In genomic region chr6:147154454-147154853, GRCh38 we compare ENCODE assay signal across 14 cellular contexts. TPM values are rescaled to one million over a fixed set of nuclear protein-coding genes. Genes with fewer than 3 reads are reported as not detected.
A peak's percentile ranks its signal among the peaks of the same experiment; 100 is the strongest.
DNase-seq lines count a peak whose midpoint lies in the region; ATAC-seq and TF ChIP-seq lines count a peak whose summit lies in the region.
"Had no signal": no experiment of that assay in that cellular context is flagged by ENCODE, and none has a peak within 500 bp of the region (broad histone marks: within the 10 kb centered on the region; RNA-seq: fewer than 3 reads in every experiment).

No MANE protein-coding gene starts in this region.

- H3K27me3 ChIP-seq in brain microvascular endothelial cell (replicated peaks) = no peaks in the 10 kb centered on the region
- H3K27me3 ChIP-seq in osteoblast (ENCODE audit: insufficient read depth, low read length) = no peaks in the 10 kb centered on the region
- H3K27me3 ChIP-seq: ovary, upper lobe of left lung had no signal

- DNase-seq in GM03348 (ENCODE audit: low spot score) (peak; percentile 37), NCI-H2081 (lab: John Stamatoyannopoulos, UW) (peak; percentile 26 to 77), brain microvascular endothelial cell (peak; percentile 58), osteoblast (ENCODE audit: insufficient read length, low spot score, missing footprints) (peak; percentile 82), NCI-H1048 (lab: John Stamatoyannopoulos, UW) (no peak), natural killer cell (no peak), NCI-H446 treated with DMSO at 0.1 percent for 48 hours (lab: John Stamatoyannopoulos, UW) (no peak)
- no peak for DNase-seq in activated CD8-positive, alpha-beta memory T cell treated with anti-CD3 and anti-CD28 coated beads, Interleukin-2, amount 50 U/mL, for 4 hours
- DNase-seq: activated CD4-positive, alpha-beta T cell treated with anti-CD3 and anti-CD28 coated beads, Interleukin-2, amount 50 U/mL, for 4 hours; activated naive CD8-positive, alpha-beta T cell treated with anti-CD3 and anti-CD28 coated beads, Interleukin-2, amount 10 ng/mL, durations not matched to agents 7 days and 5 days; DMS79 treated with DMSO at 0.1 percent for 48 hours; ovary; upper lobe of left lung had no signal

- H3K9me3 ChIP-seq in osteoblast (ENCODE audit: low read depth, low read length) = no peaks in the 10 kb centered on the region
- H3K9me3 ChIP-seq: ovary, upper lobe of left lung had no signal

- peaks cover 13 to 32% of the 10 kb centered on the region in 2 donors for H3K27me3 Mint-ChIP-seq in natural killer cell (ENCODE audit: low read depth in 2 of 2)
- H3K27me3 Mint-ChIP-seq: activated naive CD8-positive, alpha-beta T cell treated with anti-CD3 and anti-CD28 coated beads, Interleukin-2, amount 10 ng/mL, durations not matched to agents 7 days and 5 days had no signal

- H3K36me3 ChIP-seq in brain microvascular endothelial cell (replicated peaks) (no peaks in the 10 kb centered on the region), osteoblast (ENCODE audit: insufficient read depth, low read length) (no peaks in the 10 kb centered on the region)
- H3K36me3 ChIP-seq: ovary, upper lobe of left lung had no signal

- H3K4me1 Mint-ChIP-seq in natural killer cell = no peaks in the 10 kb centered on the region
- H3K4me1 Mint-ChIP-seq: activated naive CD8-positive, alpha-beta T cell treated with anti-CD3 and anti-CD28 coated beads, Interleukin-2, amount 10 ng/mL, durations not matched to agents 7 days and 5 days had no signal

- H3K79me2 ChIP-seq in osteoblast (ENCODE audit: insufficient read depth, low read length) = no peaks in the 10 kb centered on the region

- H2AFZ ChIP-seq in osteoblast (ENCODE audit: low read length) = peak overlapping the region; percentile 2
- H2AFZ ChIP-seq: GM23338 had no signal

- no peak for TF ChIP-seq CTCF in brain microvascular endothelial cell (IDR thresholded peaks at IDR 0.05; ENCODE audit: low read depth, low read length, missing control alignments)
- no peak for TF ChIP-seq CTCF in osteoblast (IDR thresholded peaks at IDR 0.05; ENCODE audit: extremely low read depth, low read depth, low read length)
- no peak for TF ChIP-seq CTCF in natural killer cell (IDR thresholded peaks at IDR 0.05)

- H3K4me3 Mint-ChIP-seq in natural killer cell = no peak overlapping the region
- H3K4me3 Mint-ChIP-seq: activated naive CD8-positive, alpha-beta T cell treated with anti-CD3 and anti-CD28 coated beads, Interleukin-2, amount 10 ng/mL, durations not matched to agents 7 days and 5 days; GM23338 had no signal

- no peaks in the 10 kb centered on the region for H4K20me1 ChIP-seq in osteoblast (ENCODE audit: insufficient read depth, low read length)

- peaks cover 0 to 3% of the 10 kb centered on the region in 2 donors for H3K9me3 Mint-ChIP-seq in natural killer cell
- H3K9me3 Mint-ChIP-seq: activated naive CD8-positive, alpha-beta T cell treated with anti-CD3 and anti-CD28 coated beads, Interleukin-2, amount 10 ng/mL, durations not matched to agents 7 days and 5 days; GM23338 had no signal

- H3K36me3 Mint-ChIP-seq in natural killer cell = no peaks in the 10 kb centered on the region
- H3K36me3 Mint-ChIP-seq: activated naive CD8-positive, alpha-beta T cell treated with anti-CD3 and anti-CD28 coated beads, Interleukin-2, amount 10 ng/mL, durations not matched to agents 7 days and 5 days had no signal

- no peak overlapping the region for H3K4me2 ChIP-seq in osteoblast (ENCODE audit: insufficient read depth, low read length)
- H3K4me2 ChIP-seq: GM23338 had no signal

- H3K27ac ChIP-seq in brain microvascular endothelial cell = peak overlapping the region; percentile 35
- no peak overlapping the region for H3K27ac ChIP-seq in osteoblast (ENCODE audit: low read depth, low read length)
- H3K27ac ChIP-seq: ovary, upper lobe of left lung had no signal

- in situ Hi-C loops in brain microvascular endothelial cell (cut with HindIII; ENCODE audit: low pct_ligation_motif_present, low sequenced_read_pairs) = no loop called here

- intact Hi-C loops in natural killer cell (cut with micrococcal nuclease) = no loop called here

- ATAC-seq in natural killer cell = no peak
- ATAC-seq: GM23338 had no signal

- peaks cover 8% of the 10 kb centered on the region for H3K4me1 ChIP-seq in osteoblast (ENCODE audit: insufficient read depth, low read length)
- H3K4me1 ChIP-seq: upper lobe of left lung had no signal

- no peak overlapping the region for H3K4me3 ChIP-seq in brain microvascular endothelial cell (ENCODE audit: low read depth, low read length)
- no peak overlapping the region for H3K4me3 ChIP-seq in osteoblast (ENCODE audit: insufficient read depth, low read length)
- H3K4me3 ChIP-seq: GM23338, ovary, upper lobe of left lung had no signal

- no peak overlapping the region for H3K27ac Mint-ChIP-seq in natural killer cell
- H3K27ac Mint-ChIP-seq: activated naive CD8-positive, alpha-beta T cell treated with anti-CD3 and anti-CD28 coated beads, Interleukin-2, amount 10 ng/mL, durations not matched to agents 7 days and 5 days; GM23338 had no signal

RNA-seq across cellular contexts. Expression of gene STXBP5, which starts 49.8 kb away (rescaled TPM):
- total RNA-seq in osteoblast = 120 and 144 TPM in 2 replicates
- 10 to 100 TPM; 22.9 to 43.9 (median 35.9) TPM for total RNA-seq in natural killer cell

Comparison
In these comparisons a context has a peak if more than half of its experiments do, and no peak if none do; other contexts are left out.
1. DNase-seq: peak in GM03348 (single experiment), NCI-H2081 (2 of 2), brain microvascular endothelial cell (single experiment) and osteoblast (single experiment); none in NCI-H1048 (single experiment), activated CD8-positive, alpha-beta memory T cell treated with anti-CD3 and anti-CD28 coated beads, Interleukin-2, amount 50 U/mL, for 4 hours (single experiment), natural killer cell (single experiment) and NCI-H446 treated with DMSO at 0.1 percent for 48 hours (single experiment).